In genomic region chr16:71708696-71709095, GRCh38 we compare ENCODE assay signal across 1 cellular context.
TF ChIP-seq lines count a peak whose summit lies in the region.

No MANE protein-coding gene starts in this region.

TF ChIP-seq in GM23338, 12 proteins besides CTCF, POLR2A, EP300 and RAD21 (continued from another document):
- TF ChIP-seq CREB1 (CRISPR knock-in tag; IDR thresholded peaks at IDR 0.05; ENCODE audit: low read depth) (no peak), EZH2 (IDR thresholded peaks at IDR 0.05; ENCODE audit: low read depth, unreplicated experiment) (no peak), REST (IDR thresholded peaks at IDR 0.05; ENCODE audit: unreplicated experiment) (no peak), ZNF114 (CRISPR knock-in tag; IDR thresholded peaks at IDR 0.05) (no peak), ZNF462 (CRISPR knock-in tag; IDR thresholded peaks at IDR 0.05) (no peak), EZH2phosphoT487 (IDR thresholded peaks at IDR 0.05; ENCODE audit: unreplicated experiment) (no peak), ZNF331 (CRISPR knock-in tag; IDR thresholded peaks at IDR 0.05; ENCODE audit: low read depth) (no peak)
